ENCODE assay signal across 15 cellular contexts in the genomic region with DNA sequence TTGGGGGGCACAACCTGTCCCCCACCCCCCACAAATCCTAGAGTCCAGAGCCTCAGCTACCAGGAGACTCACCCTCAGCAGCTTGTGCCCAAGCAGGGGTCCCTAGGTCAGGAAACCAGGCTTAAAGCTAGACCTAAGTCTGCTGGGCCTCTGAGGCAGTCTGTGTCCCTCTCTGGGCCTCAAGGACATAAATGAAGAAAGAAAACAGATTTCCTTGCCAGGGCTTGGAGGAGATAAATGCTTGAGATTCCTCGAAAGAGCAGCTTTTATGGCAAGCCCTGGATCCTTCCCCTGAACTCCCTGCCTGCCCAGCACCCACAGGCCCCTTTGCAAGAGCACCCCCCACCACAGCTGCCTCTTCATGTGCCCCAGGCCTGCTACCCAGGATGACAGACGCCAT. TPM values are rescaled to one million over a fixed set of nuclear protein-coding genes. Genes with fewer than 3 reads are reported as not detected.
DNase-seq lines count a peak whose midpoint lies in the region; ATAC-seq and TF ChIP-seq lines count a peak whose summit lies in the region.
"Had no signal": no experiment of that assay in that cellular context is flagged by ENCODE, and none has a peak within 500 bp of the region (broad histone marks: within the 10 kb centered on the region; RNA-seq: fewer than 3 reads in every experiment).

No MANE protein-coding gene starts in this region.

- intact Hi-C loops in Panc1 (cut with micrococcal nuclease; ENCODE audit: unreplicated experiment): no loop called here

- H3K27me3 ChIP-seq in Panc1 (ENCODE audit: control insufficient read depth, insufficient read depth, low read length) (no peaks in the 10 kb centered on the region), neural progenitor cell (peaks cover 13% of the 10 kb centered on the region)

- in situ Hi-C loops in Panc1 (cut with HindIII; ENCODE audit: low pct_unique_long_range_greater_than_20kb, low sequenced_read_pairs): no loop called here

- peak; percentile 39 for DNase-seq in EH (ENCODE audit: low read depth)
- DNase-seq in Panc1 (ENCODE audit: low read depth, low spot score): no peak
- DNase-seq in fibroblast of the aortic adventitia (ENCODE audit: low read depth): peak; percentile 21
- peak; percentile 50 for DNase-seq in neural progenitor cell (ENCODE audit: low spot score)
- no peak for DNase-seq in central memory CD4-positive, alpha-beta T cell
- no peak for DNase-seq in NK-92 treated with Interleukin-12 subunit alpha and Interleukin-12 subunit beta, amount 100 ng/mL, for 24 hours (lab: John Stamatoyannopoulos, UW)
- no peak for DNase-seq in stimulated activated CD4-positive, alpha-beta T cell treated with anti-CD3 and anti-CD28 coated beads, Interleukin-12 subunit alpha, Interleukin-12 subunit beta, amount 100 ng/mL, for 4 hours
- DNase-seq: activated CD4-positive, alpha-beta T cell treated with anti-CD3 and anti-CD28 coated beads for 48 hours; activated naive CD4-positive, alpha-beta T cell treated with anti-CD3 and anti-CD28 coated beads, Interleukin-2, amount 10 ng/mL, durations not matched to agents 7 days and 5 days; foreskin melanocyte; lower lobe of right lung; MM.1S; stimulated activated CD4-positive, alpha-beta T cell treated with anti-CD3 and anti-CD28 coated beads, Interleukin-1b, Interleukin-23, amount 100 ng/mL, for 48 hours; T1000 had no signal

- POLR2A ChIA-PET in Panc1 (lab: Charles Lee): no interaction called here

- H4K20me1 ChIP-seq in neural progenitor cell (ENCODE audit: low read depth): peaks cover 62% of the 10 kb centered on the region

- no peaks in the 10 kb centered on the region for H3K36me3 Mint-ChIP-seq in neural progenitor cell
- H3K36me3 Mint-ChIP-seq: activated naive CD4-positive, alpha-beta T cell treated with anti-CD3 and anti-CD28 coated beads, Interleukin-2, amount 10 ng/mL, durations not matched to agents 7 days and 5 days had no signal

- H3K27me3 Mint-ChIP-seq in neural progenitor cell (ENCODE audit: insufficient read depth, low read depth): peaks cover 10% of the 10 kb centered on the region

- H3K36me3 ChIP-seq in Panc1 (ENCODE audit: control insufficient read depth, insufficient read depth, low read length) (no peaks in the 10 kb centered on the region), neural progenitor cell (no peaks in the 10 kb centered on the region)
- H3K36me3 ChIP-seq: lower lobe of right lung had no signal

- H2AFZ ChIP-seq in neural progenitor cell (replicated peaks): no peak overlapping the region

- peaks cover 76% of the 10 kb centered on the region for H3F3A ChIP-seq in neural progenitor cell (ENCODE audit: low read depth)

- peaks cover 66% of the 10 kb centered on the region for H3K4me1 Mint-ChIP-seq in neural progenitor cell

- peaks cover 17% of the 10 kb centered on the region for H3K4me1 ChIP-seq in Panc1 (ENCODE audit: control insufficient read depth, insufficient read depth, low read length)
- peaks cover 68% of the 10 kb centered on the region for H3K4me1 ChIP-seq in neural progenitor cell

- H3K79me2 ChIP-seq in neural progenitor cell (ENCODE audit: low read depth): peaks cover 7% of the 10 kb centered on the region

- H3K9me3 ChIP-seq in Panc1 (ENCODE audit: control insufficient read depth, insufficient read depth, low read depth, low read length): no peaks in the 10 kb centered on the region
- no peaks in the 10 kb centered on the region for H3K9me3 ChIP-seq in neural progenitor cell (ENCODE audit: low read depth)
- H3K9me3 ChIP-seq: lower lobe of right lung had no signal

- H3K4me3 Mint-ChIP-seq in neural progenitor cell: peak overlapping the region; percentile 64
- H3K4me3 Mint-ChIP-seq: activated naive CD4-positive, alpha-beta T cell treated with anti-CD3 and anti-CD28 coated beads, Interleukin-2, amount 10 ng/mL, durations not matched to agents 7 days and 5 days had no signal

- H3K27ac ChIP-seq in Panc1 (ENCODE audit: low read length): no peak overlapping the region
- H3K27ac ChIP-seq in neural progenitor cell: peak overlapping the region; percentile 86
- H3K27ac ChIP-seq: lower lobe of right lung had no signal

- BruUV-seq in Panc1 (replicated peaks; lab: Mats Ljungman, UMichigan): TSS peak; percentile 51

- H3K4me3 ChIP-seq in Panc1 (ENCODE audit: low read depth in 2 of 2, low read length in 2 of 2): no peak overlapping the region
- no peak overlapping the region for H3K4me3 ChIP-seq in fibroblast of the aortic adventitia (ENCODE audit: low read depth, low read length)
- H3K4me3 ChIP-seq in neural progenitor cell: peak overlapping the region; percentile 41
- H3K4me3 ChIP-seq: lower lobe of right lung had no signal

- H3K9me3 Mint-ChIP-seq in neural progenitor cell: no peaks in the 10 kb centered on the region
- H3K9me3 Mint-ChIP-seq: activated naive CD4-positive, alpha-beta T cell treated with anti-CD3 and anti-CD28 coated beads, Interleukin-2, amount 10 ng/mL, durations not matched to agents 7 days and 5 days had no signal

- CTCF ChIA-PET in Panc1 (lab: Charles Lee): interaction anchor here (0.6 to 0.9 kb wide), 3 partner anchors 11 to 93 kb away, joined by 3 to 5 read pairs (median 4); no protein-coding TSS in a partner anchor

- ATAC-seq in Panc1 (no peak), GM19452 (IDR thresholded peaks at IDR 0.05; ENCODE audit: unreplicated experiment) (no peak)
- ATAC-seq: lower lobe of right lung had no signal

- H3K4me2 ChIP-seq in neural progenitor cell: peak overlapping the region; percentile 80

- no peak overlapping the region for H3K9ac ChIP-seq in neural progenitor cell

- peak overlapping the region; percentile 88 for H3K27ac Mint-ChIP-seq in neural progenitor cell
- H3K27ac Mint-ChIP-seq: activated naive CD4-positive, alpha-beta T cell treated with anti-CD3 and anti-CD28 coated beads, Interleukin-2, amount 10 ng/mL, durations not matched to agents 7 days and 5 days had no signal

- no peak for TF ChIP-seq CTCF in Panc1 (IDR thresholded peaks at IDR 0.05)
- TF ChIP-seq CTCF in fibroblast of the aortic adventitia (IDR thresholded peaks at IDR 0.05; ENCODE audit: insufficient read depth, low read length): no peak
- TF ChIP-seq CTCF in neural progenitor cell (IDR thresholded peaks at IDR 0.05): no peak

RNA-seq across cellular contexts. Expression of a gene that starts 3.3 kb away (rescaled TPM):
- total RNA-seq in Panc1 (2021; ENCODE audit: unreplicated experiment): 12.8 TPM
- 13.0 TPM for polyA plus RNA-seq in Panc1 (2012; ENCODE audit: insufficient read length)
- total RNA-seq in fibroblast of the aortic adventitia (ENCODE audit: low replicate concordance): not detected in 2 replicates
- 3.8 and 15.6 TPM in 2 replicates for total RNA-seq in neural progenitor cell (ENCODE audit: low replicate concordance)

Comparison
In these comparisons a context has a peak if more than half of its experiments do, and no peak if none do; other contexts are left out.
1. DNase-seq: peak in EH (single experiment), fibroblast of the aortic adventitia (single experiment) and neural progenitor cell (single experiment); none in Panc1 (single experiment), central memory CD4-positive, alpha-beta T cell (single experiment), NK-92 treated with Interleukin-12 subunit alpha and Interleukin-12 subunit beta, amount 100 ng/mL, for 24 hours (single experiment) and stimulated activated CD4-positive, alpha-beta T cell treated with anti-CD3 and anti-CD28 coated beads, Interleukin-12 subunit alpha, Interleukin-12 subunit beta, amount 100 ng/mL, for 4 hours (single experiment).